In the genomic region with DNA sequence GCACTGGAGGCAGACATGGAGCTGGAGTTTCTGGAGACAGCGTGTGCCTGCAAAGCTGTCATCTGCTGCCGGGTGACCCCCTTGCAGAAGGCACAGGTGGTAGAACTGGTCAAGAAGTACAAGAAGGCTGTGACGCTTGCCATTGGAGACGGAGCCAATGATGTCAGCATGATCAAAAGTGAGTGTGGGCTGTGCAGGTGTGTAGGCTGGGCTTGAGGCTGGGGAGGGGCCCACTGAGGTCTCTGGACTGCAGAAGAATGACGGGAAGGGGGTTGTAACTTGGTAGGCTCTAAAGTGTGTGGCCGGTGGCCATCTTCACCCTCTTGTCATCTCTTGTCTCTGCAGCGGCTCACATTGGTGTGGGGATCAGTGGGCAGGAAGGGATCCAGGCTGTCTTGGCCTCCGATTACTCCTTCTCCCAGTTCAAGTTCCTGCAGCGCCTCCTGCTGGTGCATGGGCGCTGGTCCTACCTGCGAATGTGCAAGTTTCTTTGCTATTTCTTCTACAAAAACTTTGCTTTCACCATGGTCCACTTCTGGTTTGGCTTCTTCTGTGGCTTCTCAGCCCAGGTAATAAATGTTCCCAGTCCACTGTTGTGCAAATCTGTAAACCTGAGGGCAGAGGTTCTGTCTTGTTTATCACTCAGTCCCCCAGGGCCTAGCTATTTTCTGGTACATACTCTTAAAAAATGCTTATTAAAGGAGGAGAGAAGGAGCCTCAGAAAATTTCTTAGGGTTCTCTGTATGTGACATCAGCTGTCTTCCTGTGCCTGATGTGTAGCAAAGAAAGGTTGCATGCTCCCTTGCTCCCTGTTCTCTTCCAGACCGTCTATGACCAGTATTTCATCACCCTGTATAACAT, we compare ENCODE assay signal across 8 cellular contexts. TPM values are rescaled to one million over a fixed set of nuclear protein-coding genes. Genes with fewer than 3 reads are reported as not detected.
DNase-seq lines count a peak whose midpoint lies in the region; ATAC-seq and TF ChIP-seq lines count a peak whose summit lies in the region.

No MANE protein-coding gene starts in this region.

- no peak overlapping the region for H3K4me2 ChIP-seq in OCI-LY7 (ENCODE audit: low read length)

- no peak for TF ChIP-seq POLR2A in gastroesophageal sphincter (IDR thresholded peaks at IDR 0.05)

- H3K9me2 ChIP-seq in OCI-LY7 (ENCODE audit: insufficient read depth, low read length), result no peaks in the 10 kb centered on the region

- WGBS in gastroesophageal sphincter (ENCODE audit: low coverage in 1 of 2), 2 donors, result 54 to 77% methylated on average over 4 to 8 of the region's 12 CpGs

- no peaks in the 10 kb centered on the region for H3K9me3 ChIP-seq in OCI-LY7 (ENCODE audit: low read length)
- H3K9me3 ChIP-seq in gastroesophageal sphincter, result no peaks in the 10 kb centered on the region

- H3K4me3 ChIP-seq in OCI-LY7 (ENCODE audit: low read depth, low read length, poor library complexity, severe bottlenecking) (no peak overlapping the region), gastroesophageal sphincter (no peak overlapping the region)

- H3K27ac ChIP-seq in OCI-LY7 (ENCODE audit: low read depth, low read length, poor library complexity, severe bottlenecking) (no peak overlapping the region), gastroesophageal sphincter (no peak overlapping the region)

- H4K20me1 ChIP-seq in OCI-LY7 (ENCODE audit: insufficient read depth, low read length), result no peaks in the 10 kb centered on the region

- TF ChIP-seq CTCF in OCI-LY7 (conservative IDR thresholded peaks at IDR 0.05; ENCODE audit: low read length) (peak; percentile 91), gastroesophageal sphincter (IDR thresholded peaks at IDR 0.05) (peak in 3 of 4 experiments; percentile 49 to 59 (median 56))

- POLR2A ChIA-PET in OCI-LY7 (lab: Charles Lee), result interaction anchor here (0.5 to 0.6 kb wide), 2 partner anchors 125 to 272 kb away, joined by 4 read pairs; a partner anchor contains a TSS

- H3K27me3 ChIP-seq in gastroesophageal sphincter, result no peaks in the 10 kb centered on the region

- no peak overlapping the region for H2AFZ ChIP-seq in OCI-LY7 (ENCODE audit: low read length)

- ATAC-seq in gastroesophageal sphincter, result no peak
- ATAC-seq in GM18511 (IDR thresholded peaks at IDR 0.05; ENCODE audit: unreplicated experiment), result no peak

- peaks cover 3% of the 10 kb centered on the region; the same call in 1 of the 2 replicates for H3K36me3 ChIP-seq in OCI-LY7 (ENCODE audit: insufficient read depth, low read length)
- H3K36me3 ChIP-seq in gastroesophageal sphincter, result peaks cover 0 to 99% of the 10 kb centered on the region in 2 donors

- intact Hi-C loops in OCI-LY7 (cut with micrococcal nuclease; ENCODE audit: unreplicated experiment), result no loop called here

- no peak for TF ChIP-seq EP300 in gastroesophageal sphincter (IDR thresholded peaks at IDR 0.05)

- H3K79me2 ChIP-seq in OCI-LY7 (ENCODE audit: insufficient read depth, low read depth, low read length), result no peaks in the 10 kb centered on the region

- CTCF ChIA-PET in OCI-LY7 (lab: Charles Lee; ENCODE audit: unreplicated experiment), result no interaction called here

- no peaks in the 10 kb centered on the region for H3K4me1 ChIP-seq in OCI-LY7 (ENCODE audit: insufficient read depth, low read length, poor library complexity, severe bottlenecking)
- H3K4me1 ChIP-seq in gastroesophageal sphincter, result no peaks in the 10 kb centered on the region

- BruUV-seq in OCI-LY7 (replicated peaks; lab: Mats Ljungman, UMichigan), result no TSS peak

- DNase-seq in GM03348 (ENCODE audit: low spot score) (peak; percentile 64), OCI-LY7 (ENCODE audit: low spot score) (peak; percentile 54), activated T-helper 1 cell treated with Interleukin-2 at 50 U/mL for 16 hours (ENCODE audit: low read depth) (peak; percentile 65), NCI-H1417 treated with DMSO at 0.1 percent for 48 hours (lab: John Stamatoyannopoulos, UW) (no peak), LoVo (ENCODE audit: low spot score) (no peak)
- DNase-seq in stimulated activated CD4-positive, alpha-beta T cell treated with anti-CD3 and anti-CD28 coated beads, Interleukin-1b, Interleukin-23, amount 100 ng/mL, for 48 hours, result peak; percentile 75

RNA-seq across cellular contexts. Expression of a gene that starts 19.9 kb away (rescaled TPM):
- 20.3 and 28.8 TPM in 2 replicates for total RNA-seq in OCI-LY7 (2014; rRNA removed; shearing (Covaris generic))
- total RNA-seq in OCI-LY7 (2022), result 10.2 and 11.5 TPM in 2 replicates
- total RNA-seq in gastroesophageal sphincter, result 100 to 1,000 TPM; 107 to 175 (median 131) TPM

RNA-seq across cellular contexts. Expression of a gene that starts 24.3 kb away (rescaled TPM):
- not detected in 2 replicates for total RNA-seq in OCI-LY7 (2014; rRNA removed; shearing (Covaris generic))
- total RNA-seq in OCI-LY7 (2022) (not detected in 2 replicates), gastroesophageal sphincter (1 to 10 TPM in 1 of 4 donors, under 1 TPM in 1, not detected in 2; 0.12 to 1.1 TPM)

RNA-seq across cellular contexts. Expression of a gene that starts 59.9 kb away (rescaled TPM):
- not detected in 2 replicates for total RNA-seq in OCI-LY7 (2014; rRNA removed; shearing (Covaris generic))
- total RNA-seq in OCI-LY7 (2022) (not detected in 2 replicates), gastroesophageal sphincter (10 to 100 TPM; 44.7 to 59.4 (median 55.5) TPM)

Comparison
In these comparisons a context has a peak if more than half of its experiments do, and no peak if none do; other contexts are left out.
1. DNase-seq: peak in GM03348 (single experiment), OCI-LY7 (single experiment), activated T-helper 1 cell treated with Interleukin-2 at 50 U/mL for 16 hours (single experiment) and stimulated activated CD4-positive, alpha-beta T cell treated with anti-CD3 and anti-CD28 coated beads, Interleukin-1b, Interleukin-23, amount 100 ng/mL, for 48 hours (single experiment); none in NCI-H1417 treated with DMSO at 0.1 percent for 48 hours (single experiment) and LoVo (single experiment).
2. RNA of a gene that starts 59.9 kb away (total RNA-seq): 44.7 to 59.4 TPM in gastroesophageal sphincter; not detected in OCI-LY7; every median in the first group is over 10 times any median in the second.